In the genomic region with DNA sequence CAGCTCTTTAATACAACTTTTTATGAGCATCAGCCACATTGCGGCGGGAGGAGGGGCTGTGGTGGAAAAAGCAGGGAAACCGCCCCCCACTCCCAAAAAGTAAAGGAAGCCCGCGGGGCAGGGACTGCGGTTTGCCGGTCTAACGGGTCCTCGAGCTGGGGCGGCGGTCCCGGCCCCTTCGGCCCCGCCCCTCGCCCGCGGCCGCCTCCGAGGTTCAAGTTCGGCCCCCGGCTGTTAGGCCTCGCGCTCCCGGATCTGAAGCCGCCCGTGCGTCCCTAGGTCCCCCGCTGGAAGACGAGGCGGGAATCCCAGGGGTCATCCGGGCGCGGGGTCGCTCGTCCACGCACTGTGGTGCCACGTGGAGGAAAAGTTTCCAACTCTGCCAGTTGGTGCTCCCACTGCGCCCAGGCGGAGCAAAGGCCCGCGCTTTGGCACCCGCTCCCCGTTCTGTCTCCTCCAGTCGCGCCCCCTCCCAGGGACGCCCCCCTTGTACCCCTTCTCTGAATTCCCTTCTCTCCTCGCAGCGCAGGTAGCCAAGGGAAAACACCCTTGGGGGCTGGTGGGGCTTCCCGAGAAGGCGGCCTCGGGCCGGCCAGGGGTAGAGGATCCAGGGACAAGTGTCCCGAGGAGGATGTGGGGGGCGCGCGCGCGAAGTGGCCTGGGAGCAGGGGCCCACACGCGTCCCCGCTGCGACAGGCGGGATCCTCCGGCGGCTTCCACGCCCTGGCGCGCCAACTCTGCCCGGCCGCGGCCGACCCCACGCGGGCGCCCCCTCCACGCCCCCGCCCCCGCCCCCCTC, we compare ENCODE assay signal across 9 cellular contexts. TPM values are rescaled to one million over a fixed set of nuclear protein-coding genes. Genes with fewer than 3 reads are reported as not detected.
A peak's percentile ranks its signal among the peaks of the same experiment; 100 is the strongest.
DNase-seq lines count a peak whose midpoint lies in the region; ATAC-seq and TF ChIP-seq lines count a peak whose summit lies in the region.
"Had no signal": no experiment of that assay in that cellular context is flagged by ENCODE, and none has a peak within 500 bp of the region (broad histone marks: within the 10 kb centered on the region; RNA-seq: fewer than 3 reads in every experiment).

No MANE protein-coding gene starts in this region.

- H3K27ac ChIP-seq in aorta (ENCODE audit: low read depth in 1 of 2, low read length in 2 of 2) = peak overlapping the region in 1 of 2 donors; percentile 72
- H3K27ac ChIP-seq: 22Rv1 had no signal

- peaks cover 7 to 12% of the 10 kb centered on the region in 2 donors for H3K4me1 Mint-ChIP-seq in effector memory CD8-positive, alpha-beta T cell (ENCODE audit: low read depth in 2 of 2)

- peak overlapping the region; percentile 38 for H3K27ac Mint-ChIP-seq in effector memory CD8-positive, alpha-beta T cell

- H3K36me3 Mint-ChIP-seq in effector memory CD8-positive, alpha-beta T cell (ENCODE audit: insufficient read depth) = peaks cover 19% of the 10 kb centered on the region

- 0 to 1% methylated on average over 54 to 78 of the region's 78 CpGs for WGBS in aorta, 2 donors

- H3K4me3 ChIP-seq in HFF-Myc (replicated peaks; ENCODE audit: low read depth, low read length) = peak overlapping the region; percentile 32
- peak overlapping the region; percentile 84 to 97 for H3K4me3 ChIP-seq in aorta (ENCODE audit: low read length in 2 of 2)

- intact Hi-C loops in aorta (cut with DNase I) = no loop called here

- H3K36me3 ChIP-seq in aorta (ENCODE audit: control insufficient read depth in 1 of 2, insufficient read depth in 2 of 2, low read length in 1 of 2) = no peaks in the 10 kb centered on the region

- H3K4me1 ChIP-seq in aorta (ENCODE audit: control insufficient read depth in 1 of 2, insufficient read depth in 2 of 2, low read length in 2 of 2) = no peaks in the 10 kb centered on the region

- ATAC-seq in effector memory CD8-positive, alpha-beta T cell (replicated peaks) = peak; percentile 13
- ATAC-seq in aorta (ENCODE audit: low FRiP score) = peak; percentile 59

- H3K4me3 Mint-ChIP-seq in effector memory CD8-positive, alpha-beta T cell = peak overlapping the region; percentile 82 to 87

- peak; percentile 88 for DNase-seq in DMS 273 (lab: John Stamatoyannopoulos, UW; ENCODE audit: unreplicated experiment)
- no peak for DNase-seq in DMS 273 treated with DMSO at 0.1 percent for 48 hours (lab: John Stamatoyannopoulos, UW)
- DNase-seq in HFF-Myc (ENCODE audit: extremely low read depth, low read depth) = no peak
- peak; percentile 80 for DNase-seq in NCI-H69 (lab: John Stamatoyannopoulos, UW)
- peak in 2 of 3 experiments; percentile 8 to 32 for DNase-seq in effector memory CD8-positive, alpha-beta T cell
- DNase-seq in myocyte (ENCODE audit: low read depth) = peak; percentile 15
- DNase-seq in aorta = peak; percentile 72 to 88
- no peak for DNase-seq in central memory CD4-positive, alpha-beta T cell

- no peaks in the 10 kb centered on the region for H3K27me3 ChIP-seq in aorta (ENCODE audit: control insufficient read depth in 1 of 2, insufficient read depth in 2 of 2, low read length in 1 of 2)

- H3K9me3 ChIP-seq in aorta (ENCODE audit: control insufficient read depth, low read length) = no peaks in the 10 kb centered on the region

- TF ChIP-seq CTCF in HFF-Myc (IDR thresholded peaks at IDR 0.05; ENCODE audit: low read depth, low read length, missing control alignments) = no peak

- no peaks in the 10 kb centered on the region for H3K9me3 Mint-ChIP-seq in effector memory CD8-positive, alpha-beta T cell

- H3K27me3 Mint-ChIP-seq in effector memory CD8-positive, alpha-beta T cell = no peaks in the 10 kb centered on the region

RNA-seq across cellular contexts. Expression of a gene that starts 0.8 kb away (rescaled TPM):
- total RNA-seq in myocyte (4.4 and 6.6 TPM in 2 replicates), aorta (100 to 1,000 TPM in 1 of 2 donors, 10 to 100 TPM in 1; 89.1 to 102 TPM)
- polyA plus RNA-seq in myocyte (2012) = 4.8 TPM
- polyA plus RNA-seq in aorta = 10 to 100 TPM in 1 of 2 donors, 1 to 10 TPM in 1; 3.9 to 24.8 TPM

Comparison
In these comparisons a context has a peak if more than half of its experiments do, and no peak if none do; other contexts are left out.
1. DNase-seq: peak in DMS 273 (single experiment), NCI-H69 (single experiment), effector memory CD8-positive, alpha-beta T cell (2 of 3), myocyte (single experiment) and aorta (2 of 2); none in DMS 273 treated with DMSO at 0.1 percent for 48 hours (single experiment), HFF-Myc (single experiment) and central memory CD4-positive, alpha-beta T cell (single experiment).
2. RNA of a gene that starts 0.8 kb away (total RNA-seq): 89.1 to 102 TPM in aorta; 4.4 to 6.6 TPM in myocyte; every median in the first group is over 10 times any median in the second.